Comparison of ENCODE assay signal across 20 cellular contexts in the genomic region with DNA sequence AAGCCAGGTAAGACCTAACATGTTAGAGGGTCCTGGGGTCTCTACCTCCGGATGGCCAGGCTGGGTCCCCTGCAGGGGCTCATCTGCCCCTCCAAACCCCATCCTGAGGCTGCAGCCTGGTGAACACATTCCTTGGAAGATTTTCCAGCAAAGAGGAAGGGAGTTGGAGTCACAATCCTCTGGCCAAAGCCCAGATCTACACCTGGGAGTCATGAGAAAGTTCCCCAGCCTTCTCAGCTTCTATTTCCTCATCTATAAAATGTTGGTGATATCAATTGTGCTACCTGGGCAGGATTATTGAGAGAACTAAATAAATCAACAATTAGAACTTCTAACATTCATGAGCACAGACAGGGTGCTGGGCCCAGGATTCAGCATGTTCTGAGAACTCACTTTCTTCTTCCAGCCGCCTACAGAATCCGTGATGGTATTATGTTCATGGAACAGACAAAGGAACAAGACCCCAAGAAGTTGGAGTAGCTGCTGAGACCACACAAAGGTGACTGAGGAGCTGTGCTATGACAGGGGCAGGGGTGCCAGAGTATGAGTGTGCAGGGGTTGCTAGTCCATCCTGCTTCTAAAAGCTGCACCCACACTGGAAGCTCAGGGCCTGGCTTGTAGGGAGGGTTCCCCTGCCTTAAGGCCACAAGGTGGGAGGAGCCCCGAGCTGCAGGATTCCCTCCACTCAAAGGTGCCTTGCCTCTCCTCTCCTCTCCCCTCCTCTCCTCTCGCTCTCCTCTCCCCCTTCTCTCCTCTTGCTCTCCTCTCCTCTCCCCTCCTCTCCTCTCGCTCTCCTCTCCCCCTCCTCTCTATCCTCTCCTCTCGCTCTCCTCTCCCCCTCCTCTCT.
"Had no signal": no experiment of that assay in that cellular context is flagged by ENCODE, and none has a peak within 500 bp of the region (broad histone marks: within the 10 kb centered on the region; RNA-seq: fewer than 3 reads in every experiment).

No MANE protein-coding gene starts in this region.

- H3K27ac ChIP-seq: left ventricle myocardium inferior, testis, VCaP had no signal

- H3K4me1 ChIP-seq: testis had no signal

- H3K4me3 ChIP-seq: left ventricle myocardium inferior, testis had no signal

- H3K9me3 ChIP-seq: left ventricle myocardium inferior, testis had no signal

- FAIRE-seq: endometrium had no signal

- H3K36me3 ChIP-seq: left ventricle myocardium inferior had no signal

- ATAC-seq: activated CD8-positive, alpha-beta memory T cell treated with anti-CD3 and anti-CD28 coated beads, Interleukin-2, amount 10 ng/mL, durations not matched to agents 7 days and 5 days; activated CD8-positive, alpha-beta T cell treated with anti-CD3 and anti-CD28 coated beads for 36 hours; activated naive CD8-positive, alpha-beta T cell treated with anti-CD3 and anti-CD28 coated beads, Interleukin-2, amount 50 U/mL, for 24 hours had no signal

- DNase-seq: activated CD4-positive, alpha-beta T cell treated with anti-CD3 and anti-CD28 coated beads, Interleukin-2, amount 10 ng/mL, durations not matched to agents 7 days and 5 days; activated CD4-positive, CD25-positive, alpha-beta regulatory T cell treated with anti-CD3 and anti-CD28 coated beads, Interleukin-2, amount 50 U/mL, for 72 hours; activated CD8-positive, alpha-beta memory T cell treated with anti-CD3 and anti-CD28 coated beads, Interleukin-2, amount 10 ng/mL, durations not matched to agents 7 days and 5 days; activated CD8-positive, alpha-beta T cell treated with anti-CD3 and anti-CD28 coated beads for 36 hours; activated gamma-delta T cell; activated naive CD4-positive, alpha-beta T cell treated with anti-CD3 and anti-CD28 coated beads, Interleukin-2, amount 50 U/mL, for 16 hours; activated naive CD8-positive, alpha-beta T cell treated with anti-CD3 and anti-CD28 coated beads, Interleukin-2, amount 50 U/mL, for 24 hours; activated T-cell treated with anti-CD3 and anti-CD28 coated beads for 4 hours; effector CD4-positive, alpha-beta T cell; immature natural killer cell; kidney glomerular epithelial cell; left ventricle myocardium inferior; mammary epithelial cell; occipital lobe; stimulated activated CD4-positive, alpha-beta T cell treated with anti-CD3 and anti-CD28 coated beads, Interleukin-2, amount 100 ng/mL, for 48 hours; stimulated activated CD8-positive, alpha-beta memory T cell treated with anti-CD3 and anti-CD28 coated beads, Interleukin-4, amount 100 ng/mL, for 48 hours; stimulated activated naive CD4-positive, alpha-beta T cell; testis had no signal

- H3K27me3 ChIP-seq: testis had no signal
